ENCODE assay signal across 9 cellular contexts in genomic region chr1:31617218-31617916, GRCh38. TPM values are rescaled to one million over a fixed set of nuclear protein-coding genes. Genes with fewer than 3 reads are reported as not detected.
DNase-seq lines count a peak whose midpoint lies in the region; ATAC-seq, FAIRE-seq and TF ChIP-seq lines count a peak whose summit lies in the region.
"Had no signal": no experiment of that assay in that cellular context is flagged by ENCODE, and none has a peak within 500 bp of the region (broad histone marks: within the 10 kb centered on the region; RNA-seq: fewer than 3 reads in every experiment).

Gene HCRTR1, plus strand, starts transcription at chr1:31617689. Its CDS starts 1,504 bp downstream, at chr1:31619193.

- dilution Hi-C loops in keratinocyte (cut with MboI; ENCODE audit: extremely low pct_ligation_motif_present, low sequenced_read_pairs): no loop called here

- ATAC-seq in stimulated activated naive CD8-positive, alpha-beta T cell treated with anti-CD3 and anti-CD28 coated beads, Interleukin-15, amount 100 ng/mL, for 72 hours: peak; percentile 26

- H3K9ac ChIP-seq in HUES64 (ENCODE audit: low read depth, low read length) (peak within 1 kb of the TSS; percentile 47; the same call in 1 of the 2 replicates), keratinocyte (ENCODE audit: control insufficient read depth, extremely low read depth, insufficient read depth, low read length) (peak within 1 kb of the TSS; percentile 7), kidney (ENCODE audit: low read length in 2 of 2) (no peak within 1 kb of the TSS)

- no peak for DNase-seq in astrocyte of the cerebellum (ENCODE audit: low read depth)
- DNase-seq in keratinocyte (ENCODE audit: low read depth, low spot score): no peak
- DNase-seq in stimulated activated naive CD8-positive, alpha-beta T cell treated with anti-CD3 and anti-CD28 coated beads, Interleukin-15, amount 100 ng/mL, for 72 hours: no peak
- no peak for DNase-seq in SHP77 (lab: John Stamatoyannopoulos, UW)
- no peak for DNase-seq in kidney
- DNase-seq in NCI-H2029 (lab: John Stamatoyannopoulos, UW): no peak
- DNase-seq in C1 segment of cervical spinal cord (lab: John Stamatoyannopoulos, UW): no peak

- H2AFZ ChIP-seq in keratinocyte (ENCODE audit: control insufficient read depth, low read length): peak within 1 kb of the TSS; percentile 58

- FAIRE-seq in keratinocyte (lab: Jason Lieb, UNC) (no peak), kidney (lab: Jason Lieb, UNC) (no peak)

- H3K36me3 ChIP-seq in HUES64 (ENCODE audit: insufficient read depth, low read length) (no peaks in the 10 kb centered on the region), keratinocyte (ENCODE audit: control insufficient read depth in 2 of 2, extremely low read depth in 1 of 2, insufficient read depth in 2 of 2, low read length in 2 of 2) (no peaks in the 10 kb centered on the region), kidney (ENCODE audit: control insufficient read depth in 1 of 2, insufficient read depth in 2 of 2, low read length in 2 of 2) (no peaks in the 10 kb centered on the region)

- no peaks in the 10 kb centered on the region for H3K9me3 Mint-ChIP-seq in stimulated activated naive CD8-positive, alpha-beta T cell treated with anti-CD3 and anti-CD28 coated beads, Interleukin-15, amount 100 ng/mL, for 72 hours

- peak within 1 kb of the TSS; percentile 60 for H3K4me2 ChIP-seq in keratinocyte (ENCODE audit: control insufficient read depth, extremely low read depth, insufficient read depth, low read depth, low read length)

- H3K9me3 ChIP-seq in HUES64 (ENCODE audit: insufficient read depth, low read depth, low read length): no peaks in the 10 kb centered on the region
- no peaks in the 10 kb centered on the region for H3K9me3 ChIP-seq in keratinocyte (ENCODE audit: control insufficient read depth, low read depth, low read length)
- H3K9me3 ChIP-seq in kidney (ENCODE audit: control insufficient read depth in 1 of 2, low read length in 2 of 2): no peaks in the 10 kb centered on the region

- H3K27ac Mint-ChIP-seq in stimulated activated naive CD8-positive, alpha-beta T cell treated with anti-CD3 and anti-CD28 coated beads, Interleukin-15, amount 100 ng/mL, for 72 hours: peak within 1 kb of the TSS in 1 of 2 donors; percentile 93

- in situ Hi-C loops in astrocyte of the cerebellum (cut with HindIII; ENCODE audit: low sequenced_read_pairs): no loop called here

- no peak within 1 kb of the TSS for H3K27ac ChIP-seq in HUES64 (ENCODE audit: low read depth, low read length)
- no peak within 1 kb of the TSS for H3K27ac ChIP-seq in keratinocyte (ENCODE audit: control insufficient read depth, insufficient read depth, low read length)
- H3K27ac ChIP-seq in kidney (ENCODE audit: low read depth in 2 of 2, low read length in 2 of 2): no peak within 1 kb of the TSS

- peaks cover 39% of the 10 kb centered on the region for H3K27me3 ChIP-seq in HUES64 (ENCODE audit: insufficient read depth, low read length)
- peaks cover 24% of the 10 kb centered on the region for H3K27me3 ChIP-seq in keratinocyte (ENCODE audit: control insufficient read depth, extremely low read depth, insufficient read depth, low read length)

- intact Hi-C loops in kidney (cut with DNase I): no loop called here

- peak within 1 kb of the TSS; percentile 57 to 77 for H3K4me3 Mint-ChIP-seq in stimulated activated naive CD8-positive, alpha-beta T cell treated with anti-CD3 and anti-CD28 coated beads, Interleukin-15, amount 100 ng/mL, for 72 hours

- H4K20me1 ChIP-seq in keratinocyte (ENCODE audit: control insufficient read depth, extremely low read depth, insufficient read depth, low read length): no peaks in the 10 kb centered on the region

- H3K4me3 ChIP-seq in HUES64 (ENCODE audit: low read length): peak within 1 kb of the TSS; percentile 66
- peak within 1 kb of the TSS; percentile 47 for H3K4me3 ChIP-seq in astrocyte of the cerebellum (ENCODE audit: low read depth, low read length)
- peak within 1 kb of the TSS; percentile 39 to 61 (median 39) for H3K4me3 ChIP-seq in keratinocyte (ENCODE audit: control insufficient read depth in 2 of 3, extremely low read depth in 1 of 3, insufficient read depth in 2 of 3, low read depth in 1 of 3, low read length in 3 of 3)
- H3K4me3 ChIP-seq in kidney (ENCODE audit: low read length in 2 of 2): peak within 1 kb of the TSS in 1 of 2 donors; percentile 47

- peaks cover 7% of the 10 kb centered on the region; the same call in 1 of the 2 replicates for H3K4me1 ChIP-seq in HUES64 (ENCODE audit: insufficient read depth, low read length)
- H3K4me1 ChIP-seq in keratinocyte (ENCODE audit: control insufficient read depth, extremely low read depth, insufficient read depth, low read length): no peaks in the 10 kb centered on the region
- peaks cover 0 to 4% of the 10 kb centered on the region in 2 donors for H3K4me1 ChIP-seq in kidney (ENCODE audit: control insufficient read depth in 1 of 2, insufficient read depth in 1 of 2, low read depth in 1 of 2, low read length in 2 of 2)

- peaks cover 44% of the 10 kb centered on the region for H3K27me3 Mint-ChIP-seq in stimulated activated naive CD8-positive, alpha-beta T cell treated with anti-CD3 and anti-CD28 coated beads, Interleukin-15, amount 100 ng/mL, for 72 hours

- 5% methylated on average over 48 of the region's 48 CpGs for WGBS in HUES64

- peaks cover 9% of the 10 kb centered on the region for H3K4me1 Mint-ChIP-seq in stimulated activated naive CD8-positive, alpha-beta T cell treated with anti-CD3 and anti-CD28 coated beads, Interleukin-15, amount 100 ng/mL, for 72 hours

- TF ChIP-seq CTCF in astrocyte of the cerebellum (IDR thresholded peaks at IDR 0.05; ENCODE audit: low read depth, low read length, missing control alignments) (no peak), keratinocyte (optimal IDR thresholded peaks at IDR 0.05 in 1 of 3, IDR thresholded peaks at IDR 0.05 in 1 of 3, conservative IDR thresholded peaks at IDR 0.05 in 1 of 3; ENCODE audit: extremely low read depth in 1 of 3, insufficient read depth in 2 of 3, low read length in 3 of 3) (no peak), kidney (IDR thresholded peaks at IDR 0.05; ENCODE audit: borderline replicate concordance, extremely low read depth, insufficient read depth) (no peak)

- H3K9me1 ChIP-seq in keratinocyte (ENCODE audit: control insufficient read depth, extremely low read depth, insufficient read depth, low read length): no peaks in the 10 kb centered on the region

- no peaks in the 10 kb centered on the region for H3K79me2 ChIP-seq in keratinocyte (ENCODE audit: control insufficient read depth, insufficient read depth, low read length)

RNA-seq across cellular contexts. Expression of gene HCRTR1, which starts in this region (rescaled TPM):
- not detected for polyA plus RNA-seq in HUES64 (2013, experiment 1 of 2)
- polyA plus RNA-seq in HUES64 (2013, experiment 2 of 2): 0.19 TPM
- polyA plus RNA-seq in keratinocyte (not detected in 3 replicates), kidney (ENCODE audit: insufficient read depth, low read depth, low replicate concordance) (not detected)
- not detected for polyA plus RNA-seq in keratinocyte (2011; ENCODE audit: low read depth)
- polyA plus RNA-seq in keratinocyte (2011; cell fraction: cytosol; rRNA removed): not detected in 2 replicates
- polyA plus RNA-seq in keratinocyte (2011; cell fraction: nucleus; rRNA removed): not detected in 2 replicates
- not detected in 2 replicates for polyA plus RNA-seq in keratinocyte (2012; ENCODE audit: low replicate concordance)
- polyA minus RNA-seq in keratinocyte: not detected in 3 replicates
- polyA minus RNA-seq in keratinocyte (2011; cell fraction: cytosol; rRNA and poly(A)+ RNA removed): not detected
- not detected in 2 replicates for polyA minus RNA-seq in keratinocyte (2011; cell fraction: nucleus; rRNA and poly(A)+ RNA removed)
- 0.35 TPM for total RNA-seq in kidney
- total RNA-seq: T-helper 1 cell treated with Interleukin-12 subunit alpha and Interleukin-12 subunit beta and Interleukin-4 antibody, amounts not matched to agents 30 ng/mL and 1 ng/mL, for 36 hours had no signal

Comparison
In these comparisons a context has a peak if more than half of its experiments do, and no peak if none do; other contexts are left out.
1. H3K9ac ChIP-seq: peak in HUES64 (single experiment) and keratinocyte (single experiment); none in kidney (0 of 2).